Comparison of ENCODE assay signal across 13 cellular contexts in the genomic region with DNA sequence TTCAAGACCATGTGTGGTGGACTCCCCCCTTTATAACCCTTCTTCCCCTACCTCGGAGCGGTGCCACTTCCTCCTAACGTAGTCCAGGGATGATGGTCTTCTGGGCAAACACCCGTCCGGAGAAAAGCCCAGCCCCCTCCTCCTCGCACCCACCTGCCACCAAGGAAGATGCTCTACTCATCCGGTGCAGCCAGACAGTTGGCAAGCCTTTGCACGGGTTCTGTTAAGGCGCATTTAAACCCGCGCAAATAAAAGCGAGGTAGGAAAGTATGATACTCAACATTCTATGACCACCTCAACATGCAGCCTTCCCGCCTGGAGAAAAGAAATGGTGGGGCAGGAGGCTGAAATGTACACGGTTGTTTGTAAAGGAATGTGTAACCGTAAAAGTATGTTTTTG. TPM values are rescaled to one million over a fixed set of nuclear protein-coding genes. Genes with fewer than 3 reads are reported as not detected.
"Had no signal": no experiment of that assay in that cellular context is flagged by ENCODE, and none has a peak within 500 bp of the region (broad histone marks: within the 10 kb centered on the region; RNA-seq: fewer than 3 reads in every experiment).

A gene (minus strand): TSS at position 101 of the 400 bp plus-strand sequence. CDS start 298 bp downstream, outside the sequence.

RNA-seq across cellular contexts. Expression of the gene that starts here (rescaled TPM):
- total RNA-seq: colonic mucosa, endodermal cell, epithelial cell of proximal tubule, esophagus mucosa, fibroblast of lung, fibroblast of villous mesenchyme, foreskin keratinocyte, gastrocnemius medialis, gastroesophageal sphincter, glomerular endothelial cell, heart left ventricle, heart right ventricle, hepatocyte had no signal
- polyA plus RNA-seq: fibroblast of lung, heart left ventricle, heart right ventricle, hepatocyte had no signal
